In the genomic region with DNA sequence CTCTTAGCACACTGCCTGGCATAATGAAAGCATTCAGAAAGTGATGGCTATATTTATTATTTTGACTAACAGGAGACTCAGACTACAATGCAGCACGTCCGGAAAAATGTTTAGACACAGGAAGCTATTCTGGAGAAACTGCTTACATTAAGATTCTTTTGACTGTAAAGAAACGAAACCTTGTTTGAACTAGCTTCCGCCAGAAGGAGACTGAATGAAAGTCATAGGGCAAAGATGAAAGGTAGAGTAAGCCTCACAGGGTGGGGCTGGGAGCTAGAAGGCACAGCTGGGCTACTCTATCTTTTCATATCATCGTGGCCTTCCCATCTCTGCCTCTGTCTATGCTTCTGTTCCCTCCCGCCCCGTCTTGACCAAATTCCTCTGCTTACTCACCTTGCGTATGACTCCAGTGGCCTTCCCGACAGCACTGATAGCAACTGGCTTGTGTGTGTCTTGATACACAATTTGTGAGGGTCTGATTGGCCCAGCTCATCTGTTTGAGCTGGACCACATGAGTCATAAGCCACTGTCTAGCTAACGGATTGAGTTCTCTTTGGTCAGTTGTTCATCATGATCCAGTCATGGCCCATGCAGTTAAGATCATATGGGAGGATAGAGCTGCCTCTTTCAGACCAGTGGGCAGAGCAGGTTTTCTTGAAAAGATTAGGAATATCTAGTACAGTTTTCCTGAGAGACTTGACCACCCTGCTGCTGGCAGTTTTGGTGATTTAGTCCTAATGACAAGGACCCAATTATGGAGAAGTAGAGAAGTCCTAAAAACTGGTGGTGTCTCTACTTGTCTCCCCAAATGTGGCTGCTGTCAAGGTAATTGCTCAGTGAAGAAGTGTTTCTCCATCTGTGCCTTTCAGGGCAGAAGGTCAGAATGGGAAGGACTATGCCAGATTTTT, we compare ENCODE assay signal across 8 cellular contexts.
DNase-seq lines count a peak whose midpoint lies in the region; ATAC-seq and TF ChIP-seq lines count a peak whose summit lies in the region.

No MANE protein-coding gene starts in this region.

- DNase-seq in Jurkat, Clone E6-1 (ENCODE audit: low read depth, low spot score), result peak; percentile 92
- DNase-seq in iris pigment epithelial cell (ENCODE audit: low read depth) (peak; percentile 98), GM20000 (ENCODE audit: low spot score) (no peak), NCI-H510A (lab: John Stamatoyannopoulos, UW) (no peak), NCI-H748 (lab: John Stamatoyannopoulos, UW; ENCODE audit: unreplicated experiment) (no peak)
- no peak for DNase-seq in stimulated activated naive B cell treated with anti-CD40 and anti-IgM and Interleukin-4, amounts not matched to agents 10 μg/mL and 1 μg/mL and 100 μg/mL, for 72 hours

- H3K27ac Mint-ChIP-seq in activated T-helper 17 cell treated with anti-CD3 and anti-CD28 coated beads, Interleukin-2, amount 50 U/mL, for 72 hours, result peak overlapping the region; percentile 92
- peak overlapping the region; percentile 82 for H3K27ac Mint-ChIP-seq in stimulated activated naive B cell treated with anti-CD40 and anti-IgM and Interleukin-4, amounts not matched to agents 10 μg/mL and 1 μg/mL and 100 μg/mL, for 72 hours

- peaks cover 39% of the 10 kb centered on the region for H3K4me1 ChIP-seq in ACC112 (ENCODE audit: control insufficient read depth, insufficient read depth, low read length, unreplicated experiment)

- peak overlapping the region; percentile 71 for H3K4me3 ChIP-seq in ACC112 (ENCODE audit: low read depth, low read length)
- H3K4me3 ChIP-seq in Jurkat, Clone E6-1 (ENCODE audit: low read length), result peak overlapping the region; percentile 28

- peak overlapping the region; percentile 95 for H3K27ac ChIP-seq in ACC112 (ENCODE audit: low read depth, low read length)

- peak overlapping the region; percentile 78 for H3K4me3 Mint-ChIP-seq in activated T-helper 17 cell treated with anti-CD3 and anti-CD28 coated beads, Interleukin-2, amount 50 U/mL, for 72 hours
- H3K4me3 Mint-ChIP-seq in stimulated activated naive B cell treated with anti-CD40 and anti-IgM and Interleukin-4, amounts not matched to agents 10 μg/mL and 1 μg/mL and 100 μg/mL, for 72 hours, result no peak overlapping the region

- H3K4me1 Mint-ChIP-seq in activated T-helper 17 cell treated with anti-CD3 and anti-CD28 coated beads, Interleukin-2, amount 50 U/mL, for 72 hours, result peaks cover 24% of the 10 kb centered on the region
- peaks cover 6 to 9% of the 10 kb centered on the region in 2 donors for H3K4me1 Mint-ChIP-seq in stimulated activated naive B cell treated with anti-CD40 and anti-IgM and Interleukin-4, amounts not matched to agents 10 μg/mL and 1 μg/mL and 100 μg/mL, for 72 hours

- no peaks in the 10 kb centered on the region for H3K9me3 Mint-ChIP-seq in activated T-helper 17 cell treated with anti-CD3 and anti-CD28 coated beads, Interleukin-2, amount 50 U/mL, for 72 hours
- peaks cover 0 to 3% of the 10 kb centered on the region in 2 donors for H3K9me3 Mint-ChIP-seq in stimulated activated naive B cell treated with anti-CD40 and anti-IgM and Interleukin-4, amounts not matched to agents 10 μg/mL and 1 μg/mL and 100 μg/mL, for 72 hours

- no peak for TF ChIP-seq CTCF in GM20000 (IDR thresholded peaks at IDR 0.05; ENCODE audit: extremely low read depth, missing control alignments)

- peaks cover 6% of the 10 kb centered on the region for H3K36me3 Mint-ChIP-seq in activated T-helper 17 cell treated with anti-CD3 and anti-CD28 coated beads, Interleukin-2, amount 50 U/mL, for 72 hours (ENCODE audit: low read depth)
- peaks cover 7 to 15% of the 10 kb centered on the region in 2 donors for H3K36me3 Mint-ChIP-seq in stimulated activated naive B cell treated with anti-CD40 and anti-IgM and Interleukin-4, amounts not matched to agents 10 μg/mL and 1 μg/mL and 100 μg/mL, for 72 hours

- H3K27me3 Mint-ChIP-seq in activated T-helper 17 cell treated with anti-CD3 and anti-CD28 coated beads, Interleukin-2, amount 50 U/mL, for 72 hours, result no peaks in the 10 kb centered on the region
- no peaks in the 10 kb centered on the region for H3K27me3 Mint-ChIP-seq in stimulated activated naive B cell treated with anti-CD40 and anti-IgM and Interleukin-4, amounts not matched to agents 10 μg/mL and 1 μg/mL and 100 μg/mL, for 72 hours

- peaks cover 20% of the 10 kb centered on the region for H3K36me3 ChIP-seq in ACC112 (ENCODE audit: insufficient read depth, low read length)

- no peaks in the 10 kb centered on the region for H3K27me3 ChIP-seq in ACC112 (ENCODE audit: insufficient read depth, low read length)

- peaks cover 26% of the 10 kb centered on the region for H3K79me2 ChIP-seq in ACC112 (ENCODE audit: control insufficient read depth, insufficient read depth, low read length, unreplicated experiment)

- ATAC-seq in activated T-helper 17 cell treated with anti-CD3 and anti-CD28 coated beads, Interleukin-2, amount 50 U/mL, for 72 hours (replicated peaks), result peak; percentile 91
- ATAC-seq in stimulated activated naive B cell treated with anti-CD40 and anti-IgM and Interleukin-4, amounts not matched to agents 10 μg/mL and 1 μg/mL and 100 μg/mL, for 72 hours (replicated peaks), result no peak

- H2AFZ ChIP-seq in ACC112 (ENCODE audit: low read length, unreplicated experiment), result peak overlapping the region; percentile 18

Comparison
In these comparisons a context has a peak if more than half of its experiments do, and no peak if none do; other contexts are left out.
1. DNase-seq: peak in Jurkat, Clone E6-1 (single experiment) and iris pigment epithelial cell (single experiment); none in stimulated activated naive B cell treated with anti-CD40 and anti-IgM and Interleukin-4, amounts not matched to agents 10 μg/mL and 1 μg/mL and 100 μg/mL, for 72 hours (single experiment), GM20000 (single experiment), NCI-H510A (single experiment) and NCI-H748 (single experiment).